ENCODE assay signal across 8 cellular contexts in the genomic region with DNA sequence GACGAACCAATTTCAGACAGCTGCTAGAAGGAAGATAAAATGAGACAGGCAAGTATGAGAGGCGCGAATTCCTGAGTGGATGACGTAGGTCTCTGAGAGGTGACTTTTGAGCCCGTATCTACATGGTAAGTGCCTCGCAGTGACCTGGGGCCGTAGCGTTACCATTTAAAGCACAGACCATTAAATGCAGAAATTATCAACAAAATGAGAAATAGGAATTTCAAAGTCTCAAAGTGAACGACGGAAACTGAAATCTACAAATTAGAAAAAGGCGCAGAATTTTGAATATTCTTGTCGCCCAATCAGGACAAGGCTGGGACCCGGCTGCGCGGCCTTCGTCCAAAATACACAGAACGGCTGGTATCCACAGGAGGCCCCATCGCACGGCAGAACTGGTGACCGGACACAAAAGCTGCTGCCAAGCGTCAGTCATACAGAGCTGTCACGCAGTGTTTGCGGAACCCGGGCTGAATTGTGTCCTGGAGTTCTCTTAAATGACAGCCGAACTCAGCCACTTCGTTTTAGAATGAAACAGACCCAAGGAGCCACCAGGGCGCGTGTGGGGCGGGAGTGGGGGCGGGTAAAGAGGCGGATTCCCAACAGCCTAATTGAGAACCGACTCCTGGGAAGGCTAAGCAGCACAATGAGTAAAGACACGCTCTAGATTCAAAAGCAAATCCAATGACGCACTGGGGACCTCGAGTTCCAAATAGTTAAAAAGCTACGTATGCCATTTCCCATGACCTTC. TPM values are rescaled to one million over a fixed set of nuclear protein-coding genes. Genes with fewer than 3 reads are reported as not detected.
DNase-seq lines count a peak whose midpoint lies in the region; ATAC-seq and TF ChIP-seq lines count a peak whose summit lies in the region.

No MANE protein-coding gene starts in this region.

- H3K4me3 ChIP-seq in NB4 (ENCODE audit: low read depth, low read length) (peak overlapping the region; percentile 80), SJSA1 (peak overlapping the region; percentile 46), thymus (ENCODE audit: low read length) (peak overlapping the region; percentile 71)

- DNase-seq in EL = peak; percentile 89
- DNase-seq in NB4 (ENCODE audit: low read depth) = peak; percentile 90
- peak; percentile 93 to 94 for DNase-seq in SJSA1 (ENCODE audit: low read depth in 1 of 2, low spot score in 2 of 2)
- DNase-seq in activated naive CD4-positive, alpha-beta T cell treated with anti-CD3 and anti-CD28 coated beads, Interleukin-2, amount 50 U/mL, for 16 hours = peak; percentile 60
- DNase-seq in glomerular endothelial cell (ENCODE audit: extremely low read depth, low read depth, low spot score) = peak; percentile 37
- peak; percentile 76 for DNase-seq in occipital lobe (lab: John Stamatoyannopoulos, UW)

- H3K27me3 ChIP-seq in SJSA1 (replicated peaks) (no peaks in the 10 kb centered on the region), thymus (ENCODE audit: control insufficient read depth, insufficient read depth) (no peaks in the 10 kb centered on the region)

- no peak for ATAC-seq in HG03097 (IDR thresholded peaks at IDR 0.05; ENCODE audit: low FRiP score, unreplicated experiment)

- no peaks in the 10 kb centered on the region for H3K9me3 ChIP-seq in SJSA1 (replicated peaks)
- no peaks in the 10 kb centered on the region for H3K9me3 ChIP-seq in thymus (ENCODE audit: control insufficient read depth)

- no peak for TF ChIP-seq CTCF in NB4 (IDR thresholded peaks at IDR 0.05; ENCODE audit: low read depth, low read length)

- H3K27ac ChIP-seq in SJSA1 (peak overlapping the region; percentile 91), thymus (ENCODE audit: low read depth) (peak overlapping the region; percentile 96)

- no peaks in the 10 kb centered on the region for H3K36me3 ChIP-seq in SJSA1
- no peaks in the 10 kb centered on the region for H3K36me3 ChIP-seq in thymus (ENCODE audit: control insufficient read depth, insufficient read depth)

- H3K4me1 ChIP-seq in SJSA1 (replicated peaks) (peaks cover 19% of the 10 kb centered on the region), thymus (ENCODE audit: control insufficient read depth, insufficient read depth, low read length) (peaks cover 15% of the 10 kb centered on the region)

- WGBS in thymus = under 1% methylated on average over 36 of the region's 36 CpGs

- peak; percentile 77 for TF ChIP-seq POLR2A in NB4 (IDR thresholded peaks at IDR 0.05; ENCODE audit: extremely low read depth, insufficient read length)

RNA-seq across cellular contexts. Expression of gene BOLA1, which starts 13.8 kb away (rescaled TPM):
- 9.8 and 12.3 TPM in 2 replicates for total RNA-seq in SJSA1 (2014; rRNA removed; shearing (Covaris generic))
- total RNA-seq in glomerular endothelial cell (14.2 and 15.0 TPM in 2 replicates), occipital lobe (12.0 TPM)
- polyA plus RNA-seq in thymus = 44.7 TPM

RNA-seq across cellular contexts. Expression of gene SV2A, which starts 32.1 kb away (rescaled TPM):
- 16.6 and 17.8 TPM in 2 replicates for total RNA-seq in SJSA1 (2014; rRNA removed; shearing (Covaris generic))
- total RNA-seq in glomerular endothelial cell (1.8 and 2.6 TPM in 2 replicates), occipital lobe (71.4 TPM)
- 2.0 TPM for polyA plus RNA-seq in thymus

RNA-seq across cellular contexts. Expression of gene SF3B4, which starts 42.1 kb away (rescaled TPM):
- 5.7 and 16.4 TPM in 2 replicates for total RNA-seq in SJSA1 (2014; rRNA removed; shearing (Covaris generic))
- 13.0 and 20.0 TPM in 2 replicates for total RNA-seq in glomerular endothelial cell
- total RNA-seq in occipital lobe = 8.4 TPM
- 28.6 TPM for polyA plus RNA-seq in thymus

RNA-seq across cellular contexts. Expression of gene MTMR11, which starts 51.1 kb away (rescaled TPM):
- 2.1 and 6.4 TPM in 2 replicates for total RNA-seq in SJSA1 (2014; rRNA removed; shearing (Covaris generic))
- total RNA-seq in glomerular endothelial cell (2.2 and 5.4 TPM in 2 replicates), occipital lobe (1.7 TPM)
- polyA plus RNA-seq in thymus = 2.7 TPM

Comparison
In these comparisons a context has a peak if more than half of its experiments do, and no peak if none do; other contexts are left out.
1. DNase-seq: peak in every context shown above with its lines; median percentile 94 in SJSA1; 90 in NB4; 89 in EL; 76 in occipital lobe; 60 in activated naive CD4-positive, alpha-beta T cell treated with anti-CD3 and anti-CD28 coated beads, Interleukin-2, amount 50 U/mL, for 16 hours; 37 in glomerular endothelial cell.